In genomic region chr7:143979359-143979758, GRCh38 we compare ENCODE assay signal across 17 cellular contexts. TPM values are rescaled to one million over a fixed set of nuclear protein-coding genes. Genes with fewer than 3 reads are reported as not detected.
A peak's percentile ranks its signal among the peaks of the same experiment; 100 is the strongest.
DNase-seq lines count a peak whose midpoint lies in the region; ATAC-seq, FAIRE-seq and TF ChIP-seq lines count a peak whose summit lies in the region.
"Had no signal": no experiment of that assay in that cellular context is flagged by ENCODE, and none has a peak within 500 bp of the region (broad histone marks: within the 10 kb centered on the region; RNA-seq: fewer than 3 reads in every experiment).

No MANE protein-coding gene starts in this region.

- H3K27me3 Mint-ChIP-seq in osteocyte (ENCODE audit: unreplicated experiment), result no peaks in the 10 kb centered on the region

- H3K36me3 Mint-ChIP-seq in osteocyte (ENCODE audit: unreplicated experiment), result no peaks in the 10 kb centered on the region

- DNase-seq in EL, result peak; percentile 88
- peak; percentile 75 for DNase-seq in RKO (ENCODE audit: low spot score)
- DNase-seq in epithelial cell of prostate (ENCODE audit: low read depth, low spot score), result no peak
- DNase-seq in osteocyte (ENCODE audit: extremely low spot score, unreplicated experiment), result no peak
- no peak for DNase-seq in frontal cortex (ENCODE audit: low spot score in 2 of 2)
- DNase-seq in anterior cingulate cortex (lab: John Stamatoyannopoulos, UW), result no peak
- no peak for DNase-seq in NCI-H1694 (lab: John Stamatoyannopoulos, UW)
- DNase-seq: activated CD4-positive, CD25-positive, alpha-beta regulatory T cell treated with anti-CD3 and anti-CD28 coated beads, Interleukin-2, amount 50 U/mL, for 72 hours; activated T-cell treated with anti-CD3 and anti-CD28 coated beads, Interleukin-2, amount 50 U/mL, for 48 hours; amygdala; COR-L47; NCI-H1417 treated with DMSO at 0.1 percent for 48 hours; retina had no signal

- peaks cover 22% of the 10 kb centered on the region for H3K4me1 Mint-ChIP-seq in osteocyte (ENCODE audit: unreplicated experiment)

- H3K27ac ChIP-seq in epithelial cell of prostate, result peak overlapping the region; percentile 10

- FAIRE-seq in frontal cortex (lab: Jason Lieb, UNC), result no peak
- FAIRE-seq: endometrium, GM12892 had no signal

- no peaks in the 10 kb centered on the region for H3K9me3 Mint-ChIP-seq in osteocyte (ENCODE audit: unreplicated experiment)

- peak overlapping the region; percentile 65 for H3K27ac Mint-ChIP-seq in osteocyte (ENCODE audit: unreplicated experiment)

- no peak for TF ChIP-seq CTCF in osteocyte (IDR thresholded peaks at IDR 0.05)

- H3K4me3 Mint-ChIP-seq in osteocyte (ENCODE audit: unreplicated experiment), result no peak overlapping the region

- ATAC-seq in HG03135 (IDR thresholded peaks at IDR 0.05; ENCODE audit: unreplicated experiment), result no peak

RNA-seq across cellular contexts. Expression of gene OR6B1, which starts 20.8 kb away (rescaled TPM):
- total RNA-seq in osteocyte (not detected in 2 replicates), frontal cortex (not detected)
- total RNA-seq: mucosa of gallbladder had no signal

RNA-seq across cellular contexts. Expression of gene OR2F1, which starts 24.7 kb away (rescaled TPM):
- total RNA-seq in osteocyte (not detected in 2 replicates), frontal cortex (not detected)
- total RNA-seq: mucosa of gallbladder had no signal

RNA-seq across cellular contexts. Expression of gene OR2F2, which starts 44.3 kb away (rescaled TPM):
- total RNA-seq in osteocyte, result not detected in 2 replicates
- not detected for total RNA-seq in frontal cortex
- total RNA-seq: mucosa of gallbladder had no signal

Comparison
In these comparisons a context has a peak if more than half of its experiments do, and no peak if none do; other contexts are left out.
1. DNase-seq: peak in EL (single experiment) and RKO (single experiment); none in epithelial cell of prostate (single experiment), osteocyte (single experiment), frontal cortex (0 of 2), anterior cingulate cortex (0 of 58) and NCI-H1694 (single experiment).